Comparison of ENCODE assay signal across 14 cellular contexts in the genomic region with DNA sequence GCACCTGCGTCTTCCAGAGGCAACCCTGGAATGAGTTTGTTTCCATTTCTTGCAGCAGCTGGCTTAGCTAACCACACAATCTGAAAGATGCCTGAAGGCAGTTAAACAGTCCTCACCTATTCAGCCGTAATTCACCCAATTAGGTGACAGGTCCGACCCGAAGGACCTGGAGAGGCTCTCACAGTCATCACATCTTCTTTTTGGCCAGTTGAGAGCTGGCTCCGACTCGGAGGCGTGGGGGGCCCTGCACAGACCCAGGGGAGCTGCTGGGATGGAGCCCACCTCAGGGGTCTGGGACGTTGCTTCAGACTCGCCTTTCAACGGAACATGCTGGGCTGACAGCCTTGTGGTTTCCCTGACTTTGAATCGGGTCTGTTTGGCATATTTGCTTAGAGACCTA.
A peak's percentile ranks its signal among the peaks of the same experiment; 100 is the strongest.
DNase-seq lines count a peak whose midpoint lies in the region; ATAC-seq, FAIRE-seq and TF ChIP-seq lines count a peak whose summit lies in the region.
"Had no signal": no experiment of that assay in that cellular context is flagged by ENCODE, and none has a peak within 500 bp of the region (broad histone marks: within the 10 kb centered on the region; RNA-seq: fewer than 3 reads in every experiment).

No MANE protein-coding gene starts in this region.

- no peak overlapping the region for H2BK12ac ChIP-seq in neuronal stem cell (ENCODE audit: low read length)

- H3K9ac ChIP-seq in K562 (ENCODE audit: insufficient read depth in 1 of 2, low read depth in 2 of 2, low read length in 2 of 2) (no peak overlapping the region), neuronal stem cell (ENCODE audit: low read depth, low read length, poor library complexity) (no peak overlapping the region)
- H3K9ac ChIP-seq: BLaER1 treated with 17β-estradiol and CSF1 and Interleukin-3, amounts not matched to agents 10 nM and 100 nM had no signal

- no peak overlapping the region for H2BK5ac ChIP-seq in neuronal stem cell (ENCODE audit: low read length)

- H3K4me2 ChIP-seq in K562 (ENCODE audit: insufficient read depth, low read length) (no peak overlapping the region), neuronal stem cell (ENCODE audit: insufficient read depth, low read length, poor library complexity, severe bottlenecking) (no peak overlapping the region)
- H3K4me2 ChIP-seq: BLaER1 treated with 17β-estradiol and CSF1 and Interleukin-3, amounts not matched to agents 10 nM and 100 nM had no signal

- H3K23ac ChIP-seq in neuronal stem cell (ENCODE audit: low read depth, low read length, poor library complexity): no peak overlapping the region

- 72 to 74% methylated on average over 11 of the region's 11 CpGs for WGBS in heart right ventricle, 2 donors
- 1% methylated on average over 10 of the region's 11 CpGs for WGBS in K562 (ENCODE audit: insufficient coverage, low coverage, missing lambda C conversion rate)
- WGBS in neuronal stem cell (ENCODE audit: extremely low coverage in 2 of 2, insufficient read length in 2 of 2, insufficient replicate concordance in 1 of 2), 2 donors: no CpG with 5 or more reads among the region's 11 CpGs

- H3K4ac ChIP-seq in neuronal stem cell (ENCODE audit: low read length): no peak overlapping the region

- no peaks in the 10 kb centered on the region for H3K9me1 ChIP-seq in K562 (ENCODE audit: control insufficient read depth, insufficient read depth, low read length)

- H2AFZ ChIP-seq in K562 (ENCODE audit: low read depth, low read length) (no peak overlapping the region), neuronal stem cell (ENCODE audit: low read length) (no peak overlapping the region)

- no peak overlapping the region for H2BK120ac ChIP-seq in neuronal stem cell (ENCODE audit: low read depth, low read length)

- intact Hi-C loops in heart right ventricle (cut with DNase I) (no loop called here), K562 (cut with micrococcal nuclease) (no loop called here), posterior vena cava (cut with DNase I) (no loop called here)

- DNase-seq in right atrium auricular region (ENCODE audit: low spot score) (peak; percentile 38), heart right ventricle (no peak), K562 (ENCODE audit: extremely low read depth in 1 of 4, low spot score in 3 of 4) (no peak), neuronal stem cell (ENCODE audit: low spot score) (no peak), GOT3 (lab: John Stamatoyannopoulos, UW) (no peak), HAP-1 (ENCODE audit: low spot score in 2 of 2) (no peak), posterior vena cava (ENCODE audit: low spot score) (no peak)
- DNase-seq: ACHN; CD4-positive, alpha-beta T cell; DND-41; GF-D8 had no signal

- TF ChIP-seq EP300 in K562 (IDR thresholded peaks at IDR 0.05; ENCODE audit: low read length): no peak

- TF ChIP-seq RAD21 in K562 (CRISPR knock-in tag; conservative IDR thresholded peaks at IDR 0.05 in 1 of 2, IDR thresholded peaks at IDR 0.05 in 1 of 2): no peak

- POLR2A ChIA-PET in K562 (lab: Yijun Ruan, JAX): no interaction called here

- H3K4me1 ChIP-seq in right atrium auricular region: no peaks in the 10 kb centered on the region
- no peaks in the 10 kb centered on the region for H3K4me1 ChIP-seq in heart right ventricle
- peaks cover 0 to 10% of the 10 kb centered on the region in 2 experiments; a peak in 2 of 5 replicates for H3K4me1 ChIP-seq in K562 (replicated peaks in 1 of 2; ENCODE audit: control insufficient read depth in 2 of 2, insufficient read depth in 2 of 2, low read length in 2 of 2)
- peaks cover 0 to 2% of the 10 kb centered on the region in 2 donors for H3K4me1 ChIP-seq in neuronal stem cell (ENCODE audit: control insufficient read depth in 2 of 2, insufficient read depth in 1 of 2, low read depth in 1 of 2, low read length in 2 of 2)
- H3K4me1 ChIP-seq in HAP-1: no peaks in the 10 kb centered on the region; the same call in 1 of the 2 replicates
- H3K4me1 ChIP-seq: BLaER1 treated with 17β-estradiol and CSF1 and Interleukin-3, amounts not matched to agents 10 nM and 100 nM had no signal

- H3K18ac ChIP-seq in neuronal stem cell (ENCODE audit: low read length): peak overlapping the region; percentile 49

- TF ChIP-seq POLR2A in K562 (conservative IDR thresholded peaks at IDR 0.05): no peak

- H3K9me3 ChIP-seq in right atrium auricular region (no peaks in the 10 kb centered on the region), heart right ventricle (peaks cover 0 to 8% (median 0%) of the 10 kb centered on the region in 11 donors), K562 (replicated peaks; ENCODE audit: control insufficient read depth, insufficient read depth, low read depth, low read length) (no peaks in the 10 kb centered on the region), neuronal stem cell (replicated peaks in 1 of 2; ENCODE audit: control insufficient read depth in 2 of 2, insufficient read depth in 1 of 2, low read depth in 1 of 2, low read length in 2 of 2) (peaks cover 4 to 6% of the 10 kb centered on the region in 2 donors), HAP-1 (peaks cover 14% of the 10 kb centered on the region)

- H3K4me3 ChIP-seq in right atrium auricular region (no peak overlapping the region), heart right ventricle (no peak overlapping the region), K562 (no peak overlapping the region), neuronal stem cell (ENCODE audit: low read length in 2 of 2) (no peak overlapping the region), HAP-1 (no peak overlapping the region)
- H3K4me3 ChIP-seq: BLaER1 treated with 17β-estradiol and CSF1 and Interleukin-3, amounts not matched to agents 10 nM and 100 nM had no signal

- no peaks in the 10 kb centered on the region for H3K36me3 ChIP-seq in right atrium auricular region
- no peaks in the 10 kb centered on the region for H3K36me3 ChIP-seq in heart right ventricle
- H3K36me3 ChIP-seq in K562 (ENCODE audit: control insufficient read depth, insufficient read depth, low read length): no peaks in the 10 kb centered on the region
- H3K36me3 ChIP-seq in neuronal stem cell (replicated peaks in 1 of 2; ENCODE audit: control insufficient read depth in 2 of 2, insufficient read depth in 2 of 2, low read length in 2 of 2): no peaks in the 10 kb centered on the region
- no peaks in the 10 kb centered on the region for H3K36me3 ChIP-seq in HAP-1 (replicated peaks)
- H3K36me3 ChIP-seq: BLaER1 treated with 17β-estradiol and CSF1 and Interleukin-3, amounts not matched to agents 10 nM and 100 nM had no signal

- H4K8ac ChIP-seq in neuronal stem cell (ENCODE audit: low read depth, low read length): no peak overlapping the region

- no peak overlapping the region for H4K91ac ChIP-seq in neuronal stem cell (ENCODE audit: low read depth, low read length, poor library complexity)

- no peak overlapping the region for H2AK5ac ChIP-seq in neuronal stem cell (ENCODE audit: low read depth, low read length)

- no peaks in the 10 kb centered on the region for H4K20me1 ChIP-seq in K562 (replicated peaks; ENCODE audit: control insufficient read depth, insufficient read depth, low read length)
- H4K20me1 ChIP-seq: BLaER1 treated with 17β-estradiol and CSF1 and Interleukin-3, amounts not matched to agents 10 nM and 100 nM had no signal

- in situ Hi-C loops in K562 (cut with MboI) (no loop called here), HAP-1 (cut with MboI; ENCODE audit: low sequenced_read_pairs) (no loop called here)

- FAIRE-seq in K562 (lab: Jason Lieb, UNC): no peak
- FAIRE-seq: H54 had no signal

- no peaks in the 10 kb centered on the region for H3K79me1 ChIP-seq in neuronal stem cell (ENCODE audit: low read depth, low read length)

- CTCF ChIA-PET in K562 (lab: Yijun Ruan, JAX; ENCODE audit: low intra/inter-chr PET ratio): no interaction called here

- H3K27me3 ChIP-seq in right atrium auricular region (no peaks in the 10 kb centered on the region), heart right ventricle (peaks cover 0 to 31% (median 5%) of the 10 kb centered on the region in 7 donors), K562 (ENCODE audit: control insufficient read depth in 2 of 2, insufficient read depth in 2 of 2, low read length in 2 of 2) (peaks cover 36 to 54% of the 10 kb centered on the region in 2 experiments), neuronal stem cell (ENCODE audit: control insufficient read depth in 3 of 3, insufficient read depth in 3 of 3, low read depth in 1 of 3, low read length in 3 of 3) (peaks cover 2 to 20% (median 4%) of the 10 kb centered on the region in 3 experiments), HAP-1 (ENCODE audit: low read depth) (no peaks in the 10 kb centered on the region)
- H3K27me3 ChIP-seq: BLaER1 treated with 17β-estradiol and CSF1 and Interleukin-3, amounts not matched to agents 10 nM and 100 nM had no signal

- BruUV-seq in K562 (replicated peaks; lab: Mats Ljungman, UMichigan): no TSS peak

- H2BK15ac ChIP-seq in neuronal stem cell (ENCODE audit: low read length): no peak overlapping the region

- H3K14ac ChIP-seq in neuronal stem cell (ENCODE audit: low read length): no peak overlapping the region

- TF ChIP-seq CTCF in right atrium auricular region (IDR thresholded peaks at IDR 0.05) (no peak), heart right ventricle (IDR thresholded peaks at IDR 0.05) (no peak), K562 (IDR thresholded peaks at IDR 0.05 in 2 of 3, conservative IDR thresholded peaks at IDR 0.05 in 1 of 3; ENCODE audit: insufficient read depth in 2 of 3, low read depth in 1 of 3, low read length in 3 of 3) (no peak)

- no peak for ATAC-seq in heart right ventricle
- no peak for ATAC-seq in K562

- H3K27ac ChIP-seq in right atrium auricular region (no peak overlapping the region), heart right ventricle (no peak overlapping the region), K562 (ENCODE audit: extremely low read depth, low read depth, low read length) (no peak overlapping the region), neuronal stem cell (replicated peaks; ENCODE audit: low read length) (no peak overlapping the region)
- H3K27ac ChIP-seq: BLaER1 treated with 17β-estradiol and CSF1 and Interleukin-3, amounts not matched to agents 10 nM and 100 nM; HL-60 had no signal

- H3K79me2 ChIP-seq in K562 (ENCODE audit: control insufficient read depth, insufficient read depth, low read length): no peaks in the 10 kb centered on the region

TF ChIP-seq in K562, 482 proteins besides CTCF, POLR2A, EP300 and RAD21:
- no peak for TF ChIP-seq XRCC4 (IDR thresholded peaks at IDR 0.05; ENCODE audit: extremely low read depth, insufficient read depth, insufficient read length)
- peak; percentile 22 for TF ChIP-seq CBX2 (IDR thresholded peaks at IDR 0.05; ENCODE audit: insufficient read depth, low read length, poor library complexity, severe bottlenecking)
